In the genomic region with DNA sequence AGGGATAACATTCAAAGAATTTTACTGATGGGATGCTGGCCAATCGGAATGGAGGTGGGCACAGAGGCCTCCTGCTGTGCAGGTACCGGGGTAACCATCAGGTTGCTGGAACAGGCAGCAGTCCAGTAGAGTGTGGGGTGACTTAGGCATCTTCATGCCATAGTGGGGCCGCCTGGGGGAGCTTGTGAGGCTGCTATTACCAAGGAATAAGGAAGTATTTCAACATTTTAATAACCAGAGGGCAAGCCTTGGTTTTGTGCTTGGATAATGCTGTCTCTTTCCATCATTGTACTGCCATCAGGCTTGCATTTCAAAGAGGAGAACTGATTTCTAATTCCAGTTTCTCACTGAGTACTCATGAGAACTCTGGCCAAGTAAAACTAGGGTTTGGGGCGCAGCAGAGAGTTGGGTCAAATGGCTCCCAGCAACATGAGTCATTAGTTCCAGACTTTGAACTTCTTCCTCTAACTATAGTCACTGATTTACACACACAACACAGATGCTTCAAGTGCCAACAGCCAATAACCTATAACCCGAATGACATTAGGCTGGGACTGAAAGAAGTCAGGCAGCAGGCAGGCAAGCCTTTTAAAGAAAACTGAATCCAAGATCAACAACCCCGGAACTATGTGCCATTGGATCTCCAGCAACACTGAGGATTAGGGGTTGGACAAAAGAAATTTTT, we compare ENCODE assay signal across 8 cellular contexts. TPM values are rescaled to one million over a fixed set of nuclear protein-coding genes. Genes with fewer than 3 reads are reported as not detected.
DNase-seq lines count a peak whose midpoint lies in the region; ATAC-seq and TF ChIP-seq lines count a peak whose summit lies in the region.

No MANE protein-coding gene starts in this region.

- TF ChIP-seq CTCF in cardiac muscle cell (IDR thresholded peaks at IDR 0.05; ENCODE audit: low read depth, low read length): peak; percentile 64
- peak; percentile 55 for TF ChIP-seq CTCF in fibroblast of mammary gland (conservative IDR thresholded peaks at IDR 0.05; ENCODE audit: control insufficient read depth, insufficient read depth, low read depth, low read length)
- TF ChIP-seq CTCF in vagina (IDR thresholded peaks at IDR 0.05): no peak

- H3K4me1 ChIP-seq in cardiac muscle cell (ENCODE audit: low read depth): peaks cover 4% of the 10 kb centered on the region
- peaks cover 14% of the 10 kb centered on the region for H3K4me1 ChIP-seq in vagina

- H3K4me3 ChIP-seq in cardiac muscle cell (no peak overlapping the region), fibroblast of mammary gland (ENCODE audit: control insufficient read depth, low read depth, low read length) (no peak overlapping the region), vagina (no peak overlapping the region)

- H3K36me3 ChIP-seq in cardiac muscle cell (no peaks in the 10 kb centered on the region), vagina (no peaks in the 10 kb centered on the region)

- no peak for TF ChIP-seq POLR2A in vagina (IDR thresholded peaks at IDR 0.05)

- H3K27ac ChIP-seq in cardiac muscle cell (no peak overlapping the region), vagina (no peak overlapping the region)

- DNase-seq in cardiac muscle cell (ENCODE audit: low read depth in 1 of 2, low spot score in 1 of 2): peak; percentile 44 to 77
- DNase-seq in Right ventricle myocardium inferior (ENCODE audit: missing footprints): no peak
- peak; percentile 98 for DNase-seq in RPMI7951 (ENCODE audit: low read depth)
- DNase-seq in fibroblast of mammary gland (ENCODE audit: low read depth): peak; percentile 97
- peak; percentile 100 for DNase-seq in renal cortical epithelial cell (ENCODE audit: low read depth)
- no peak for DNase-seq in amygdala (lab: John Stamatoyannopoulos, UW)
- no peak for DNase-seq in vagina (ENCODE audit: extremely low spot score in 2 of 2)
- DNase-seq in OCI-M2 (lab: John Stamatoyannopoulos, UW; ENCODE audit: unreplicated experiment): no peak

- intact Hi-C loops in Right ventricle myocardium inferior (cut with DNase I) (no loop called here), vagina (cut with DNase I) (no loop called here)

- H3K27me3 ChIP-seq in cardiac muscle cell (no peaks in the 10 kb centered on the region), vagina (no peaks in the 10 kb centered on the region)

- no peak for ATAC-seq in Right ventricle myocardium inferior

- H3K9me3 ChIP-seq in cardiac muscle cell (ENCODE audit: low read depth) (no peaks in the 10 kb centered on the region), vagina (no peaks in the 10 kb centered on the region)

RNA-seq across cellular contexts. Expression of a gene that starts 56.1 kb away (rescaled TPM):
- total RNA-seq in cardiac muscle cell (586 and 1,288 TPM in 2 replicates), Right ventricle myocardium inferior (1,619 TPM), renal cortical epithelial cell (143 and 751 TPM in 2 replicates), vagina (62.1 TPM)
- polyA plus RNA-seq in cardiac muscle cell: 612 and 1,543 TPM in 2 replicates
- 124 and 149 TPM in 2 replicates for total RNA-seq in RPMI7951 (2014; rRNA removed; shearing (Covaris generic))

Comparison
In these comparisons a context has a peak if more than half of its experiments do, and no peak if none do; other contexts are left out.
1. DNase-seq: peak in cardiac muscle cell (2 of 2), RPMI7951 (single experiment), fibroblast of mammary gland (single experiment) and renal cortical epithelial cell (single experiment); none in Right ventricle myocardium inferior (single experiment), amygdala (0 of 56), vagina (0 of 2) and OCI-M2 (single experiment).
2. CTCF ChIP-seq: peak in cardiac muscle cell (single experiment) and fibroblast of mammary gland (single experiment); none in vagina (0 of 3).